ENCODE assay signal across 1 cellular context in genomic region chr1:94305704-94306103, GRCh38.
TF ChIP-seq lines count a peak whose summit lies in the region.

No MANE protein-coding gene starts in this region.

TF ChIP-seq in HCT116, 20 proteins besides CTCF, POLR2A, EP300 and RAD21 (continued from another document):
- TF ChIP-seq REST (IDR thresholded peaks at IDR 0.05; ENCODE audit: low read depth) (no peak), ZNF274 (IDR thresholded peaks at IDR 0.05; ENCODE audit: low read depth, low read length) (no peak), EGR1 (IDR thresholded peaks at IDR 0.05; ENCODE audit: low read depth) (no peak), FOSL1 (IDR thresholded peaks at IDR 0.05; ENCODE audit: low read depth) (no peak), ZBTB33 (IDR thresholded peaks at IDR 0.05; ENCODE audit: extremely low read depth, insufficient replicate concordance, low read length) (no peak)
